In genomic region chr17:75815399-75815798, GRCh38 we compare ENCODE assay signal across 13 cellular contexts.
"Had no signal": no experiment of that assay in that cellular context is flagged by ENCODE, and none has a peak within 500 bp of the region (broad histone marks: within the 10 kb centered on the region; RNA-seq: fewer than 3 reads in every experiment).

No MANE protein-coding gene starts in this region.

- FAIRE-seq: endometrium, islet of Langerhans had no signal

- DNase-seq: activated gamma-delta T cell; activated T-cell treated with anti-CD3 and anti-CD28 coated beads, Interleukin-2, amount 50 U/mL, for 1 hour; anterior cingulate cortex; head of caudate nucleus; sigmoid colon; stimulated activated CD4-positive, alpha-beta T cell treated with anti-CD3 and anti-CD28 coated beads, Interleukin-4, amount 100 ng/mL, for 1 hour; stimulated activated CD8-positive, alpha-beta memory T cell treated with anti-CD3 and anti-CD28 coated beads, Interleukin-4, amount 100 ng/mL, for 48 hours; stimulated activated naive CD8-positive, alpha-beta T cell treated with anti-CD3 and anti-CD28 coated beads, Interleukin-15, Interleukin-2, amounts not matched to agents 100 U/mL and 50 U/mL, for 24 hours; upper lobe of right lung had no signal

- H3K4me3 ChIP-seq: left lung, sigmoid colon, upper lobe of right lung had no signal

- H3K4me1 ChIP-seq: left lung, sigmoid colon, upper lobe of right lung had no signal

- H3K27ac ChIP-seq: left lung, sigmoid colon, upper lobe of right lung had no signal

- ATAC-seq: activated CD4-positive, CD25-positive, alpha-beta regulatory T cell treated with anti-CD3 and anti-CD28 coated beads, Interleukin-2, amount 50 U/mL, for 24 hours; left lung; stimulated activated naive CD8-positive, alpha-beta T cell treated with anti-CD3 and anti-CD28 coated beads, Interleukin-15, Interleukin-2, amounts not matched to agents 100 U/mL and 50 U/mL, for 24 hours; upper lobe of right lung had no signal

- H3K27me3 ChIP-seq: left lung, sigmoid colon, upper lobe of right lung had no signal

- H3K9me3 ChIP-seq: left lung, sigmoid colon, upper lobe of right lung had no signal
